In genomic region chr11:1293619-1294015, GRCh38 we compare ENCODE assay signal across 9 cellular contexts. TPM values are rescaled to one million over a fixed set of nuclear protein-coding genes. Genes with fewer than 3 reads are reported as not detected.
DNase-seq lines count a peak whose midpoint lies in the region; ATAC-seq and TF ChIP-seq lines count a peak whose summit lies in the region.
"Had no signal": no experiment of that assay in that cellular context is flagged by ENCODE, and none has a peak within 500 bp of the region (broad histone marks: within the 10 kb centered on the region; RNA-seq: fewer than 3 reads in every experiment).

No MANE protein-coding gene starts in this region.

- H3K36me3 ChIP-seq in esophagus squamous epithelium (peaks cover 38 to 92% (median 45%) of the 10 kb centered on the region in 3 donors), H7 (replicated peaks; ENCODE audit: control insufficient read depth, insufficient read depth, low read length) (peaks cover 1% of the 10 kb centered on the region; the same call in 1 of the 2 replicates)

- H3K4me3 ChIP-seq in esophagus squamous epithelium (no peak overlapping the region), H7 (ENCODE audit: insufficient read depth, low read depth, low read length) (no peak overlapping the region)

- H3K27ac ChIP-seq in esophagus squamous epithelium, result no peak overlapping the region

- no peaks in the 10 kb centered on the region for H3K9me3 ChIP-seq in esophagus squamous epithelium

- peak in 4 of 6 experiments; percentile 22 to 54 (median 34) for TF ChIP-seq CTCF in esophagus squamous epithelium (IDR thresholded peaks at IDR 0.05)

- DNase-seq in DMS53 (lab: John Stamatoyannopoulos, UW) (peak; percentile 59), DMS53 treated with DMSO at 0.1 percent for 48 hours (lab: John Stamatoyannopoulos, UW; ENCODE audit: unreplicated experiment) (no peak), NCI-H460 (ENCODE audit: extremely low read depth, low read depth) (peak; percentile 13), esophagus squamous epithelium (lab: John Stamatoyannopoulos, UW) (no peak), posterior vena cava (ENCODE audit: low spot score) (peak; percentile 80), H7 (no peak)
- DNase-seq in effector CD8-positive, alpha-beta T cell (lab: John Stamatoyannopoulos, UW), result no peak
- DNase-seq: NCI-H1048 had no signal

- ATAC-seq in GM18907 (IDR thresholded peaks at IDR 0.05; ENCODE audit: unreplicated experiment), result no peak

- 88 to 100% methylated on average over 1 to 4 of the region's 13 CpGs for WGBS in esophagus squamous epithelium, 2 donors

- H3K27me3 ChIP-seq in esophagus squamous epithelium (no peaks in the 10 kb centered on the region), H7 (ENCODE audit: control insufficient read depth, insufficient read depth, low read length) (no peaks in the 10 kb centered on the region)

- H3K4me1 ChIP-seq in esophagus squamous epithelium, result peaks cover under 1 to 35% (median 18%) of the 10 kb centered on the region in 3 donors

- TF ChIP-seq POLR2A in esophagus squamous epithelium (IDR thresholded peaks at IDR 0.05), result no peak

- intact Hi-C loops in esophagus squamous epithelium (cut with DNase I) (no loop called here), posterior vena cava (cut with DNase I) (no loop called here)

RNA-seq across cellular contexts. Expression of gene TOLLIP, which starts 15.8 kb away (rescaled TPM):
- total RNA-seq in NCI-H460 (2014; rRNA removed; shearing (Covaris generic)), result 9.9 and 10.3 TPM in 2 replicates
- 4.8 and 7.6 TPM in 2 replicates for polyA plus RNA-seq in NCI-H460 (2014; cell fraction: nucleus; rRNA removed)
- total RNA-seq in esophagus squamous epithelium (100 to 1,000 TPM in 1 of 4 donors, 10 to 100 TPM in 3; 53.0 to 106 (median 63.6) TPM), posterior vena cava (10 to 100 TPM; 44.1 to 46.4 TPM)
- total RNA-seq in H7 (2014; rRNA removed; shearing (Covaris generic)), result 11.2 and 11.8 TPM in 2 replicates

Comparison
In these comparisons a context has a peak if more than half of its experiments do, and no peak if none do; other contexts are left out.
1. DNase-seq: peak in DMS53 (single experiment), NCI-H460 (single experiment) and posterior vena cava (single experiment); none in DMS53 treated with DMSO at 0.1 percent for 48 hours (single experiment), esophagus squamous epithelium (single experiment), effector CD8-positive, alpha-beta T cell (single experiment) and H7 (single experiment).